Comparison of ENCODE assay signal across 1 cellular context in genomic region chr6:44074383-44075136, GRCh38.
TF ChIP-seq lines count a peak whose summit lies in the region.

No MANE protein-coding gene starts in this region.

TF ChIP-seq in HepG2, 621 proteins besides CTCF, POLR2A, EP300 and RAD21 (continued from another document and continues in another):
- TF ChIP-seq THAP8 (CRISPR knock-in tag; IDR thresholded peaks at IDR 0.05; ENCODE audit: borderline replicate concordance): no peak
- peak; percentile 64; the same call in 1 of the 2 replicates for TF ChIP-seq MZF1 (CRISPR knock-in tag; IDR thresholded peaks at IDR 0.05; ENCODE audit: borderline replicate concordance)
- 0 out of 2 replicates have a peak, but pooled peaks have one; percentile 46 for TF ChIP-seq ZNF335 (CRISPR knock-in tag; IDR thresholded peaks at IDR 0.05)
- TF ChIP-seq AFF4 (CRISPR knock-in tag; IDR thresholded peaks at IDR 0.05): 0 out of 2 replicates have a peak, but pooled peaks have one; percentile 64
- TF ChIP-seq ZNF569 (CRISPR knock-in tag; IDR thresholded peaks at IDR 0.05; ENCODE audit: borderline replicate concordance): no peak; the same call in 1 of the 2 replicates
- no peak for TF ChIP-seq PLRG1 (conservative IDR thresholded peaks at IDR 0.05)
- TF ChIP-seq ZNF468 (CRISPR knock-in tag; IDR thresholded peaks at IDR 0.05): no peak
- TF ChIP-seq ZC3H4 (CRISPR knock-in tag; IDR thresholded peaks at IDR 0.05; ENCODE audit: borderline replicate concordance): no peak; the same call in 1 of the 2 replicates
- peak; percentile 20; the same call in 1 of the 2 replicates for TF ChIP-seq ZBTB38 (CRISPR knock-in tag; IDR thresholded peaks at IDR 0.05)
- TF ChIP-seq ZNF772 (CRISPR knock-in tag; IDR thresholded peaks at IDR 0.05): peak; percentile 72; the same call in 1 of the 2 replicates
- TF ChIP-seq ZHX1 (CRISPR knock-in tag; IDR thresholded peaks at IDR 0.05; ENCODE audit: low read depth): 0 out of 2 replicates have a peak, but pooled peaks have one; percentile 19
- peak; percentile 80 for TF ChIP-seq RARA (CRISPR knock-in tag; IDR thresholded peaks at IDR 0.05)
- TF ChIP-seq MED1 (CRISPR knock-in tag; IDR thresholded peaks at IDR 0.05): peak; percentile 90
- peak; percentile 69; the same call in 1 of the 2 replicates for TF ChIP-seq RFXANK (CRISPR knock-in tag; IDR thresholded peaks at IDR 0.05)
- no peak for TF ChIP-seq MAFF (IDR thresholded peaks at IDR 0.05; ENCODE audit: low read depth, low read length)
- TF ChIP-seq ZC3H13 (CRISPR knock-in tag; IDR thresholded peaks at IDR 0.05): peak; percentile 81
- peak; percentile 30; the same call in 1 of the 2 replicates for TF ChIP-seq ATF3 (CRISPR knock-in tag; IDR thresholded peaks at IDR 0.05)
- TF ChIP-seq MAFK (conservative IDR thresholded peaks at IDR 0.05 in 1 of 2, IDR thresholded peaks at IDR 0.05 in 1 of 2; ENCODE audit: low read length in 2 of 2): no peak
- TF ChIP-seq HCFC1 (IDR thresholded peaks at IDR 0.05; ENCODE audit: low read depth, low read length): no peak
- no peak for TF ChIP-seq RELA (CRISPR knock-in tag; IDR thresholded peaks at IDR 0.05)
- TF ChIP-seq ZNF790 (CRISPR knock-in tag; IDR thresholded peaks at IDR 0.05; ENCODE audit: borderline replicate concordance): peak; percentile 76; the same call in 1 of the 2 replicates
- TF ChIP-seq MAZ (IDR thresholded peaks at IDR 0.05; ENCODE audit: borderline replicate concordance, low read depth, low read length): peak; percentile 48; the same call in 1 of the 2 replicates
- TF ChIP-seq MAZ (CRISPR knock-in tag; IDR thresholded peaks at IDR 0.05; ENCODE audit: low read depth): peak; percentile 24; the same call in 1 of the 2 replicates
- 0 out of 2 replicates have a peak, but pooled peaks have one; percentile 62 for TF ChIP-seq GTF3A (CRISPR knock-in tag; conservative IDR thresholded peaks at IDR 0.05)
- TF ChIP-seq ZNF446 (CRISPR knock-in tag; IDR thresholded peaks at IDR 0.05): peak; percentile 75; the same call in 1 of the 2 replicates
- no peak; the same call in 1 of the 2 replicates for TF ChIP-seq ZNF136 (CRISPR knock-in tag; IDR thresholded peaks at IDR 0.05; ENCODE audit: low read depth)
- TF ChIP-seq HNF4A (CRISPR knock-in tag; IDR thresholded peaks at IDR 0.05): 0 out of 2 replicates have a peak, but pooled peaks have one; percentile 11
- peak; percentile 84; the same call in 1 of the 2 replicates for TF ChIP-seq ZNF614 (CRISPR knock-in tag; IDR thresholded peaks at IDR 0.05; ENCODE audit: borderline replicate concordance)
- peak; percentile 45; the same call in 1 of the 2 replicates for TF ChIP-seq SIX1 (CRISPR knock-in tag; IDR thresholded peaks at IDR 0.05; ENCODE audit: borderline replicate concordance)
- peak; percentile 81; the same call in 1 of the 2 replicates for TF ChIP-seq ZNF670 (CRISPR knock-in tag; IDR thresholded peaks at IDR 0.05; ENCODE audit: borderline replicate concordance)
- no peak for TF ChIP-seq NCOA1 (CRISPR knock-in tag; IDR thresholded peaks at IDR 0.05)
- 0 out of 2 replicates have a peak, but pooled peaks have one; percentile 61 for TF ChIP-seq BCL6 (CRISPR knock-in tag; IDR thresholded peaks at IDR 0.05)
- TF ChIP-seq SKIL (CRISPR knock-in tag; IDR thresholded peaks at IDR 0.05; ENCODE audit: borderline replicate concordance): peak; percentile 36; the same call in 1 of the 2 replicates
- TF ChIP-seq ZBTB20 (CRISPR knock-in tag; IDR thresholded peaks at IDR 0.05; ENCODE audit: borderline replicate concordance, low read depth): 0 out of 2 replicates have a peak, but pooled peaks have one; percentile 5
- 0 out of 2 replicates have a peak, but pooled peaks have one; percentile 88 for TF ChIP-seq FIP1L1 (IDR thresholded peaks at IDR 0.05; ENCODE audit: borderline replicate concordance, insufficient read depth, low read depth, low read length)
- peak; percentile 75 for TF ChIP-seq ZNF574 (CRISPR knock-in tag; IDR thresholded peaks at IDR 0.05)
- TF ChIP-seq ZNF761 (CRISPR knock-in tag; conservative IDR thresholded peaks at IDR 0.05): peak; percentile 74; the same call in 1 of the 2 replicates
- no peak for TF ChIP-seq SMARCE1 (IDR thresholded peaks at IDR 0.05; ENCODE audit: borderline replicate concordance)
- TF ChIP-seq HNRNPUL1 (IDR thresholded peaks at IDR 0.05; ENCODE audit: low read depth, low read length): no peak
- no peak; the same call in 1 of the 2 replicates for TF ChIP-seq KDM5B (CRISPR knock-in tag; IDR thresholded peaks at IDR 0.05; ENCODE audit: borderline replicate concordance)
- TF ChIP-seq ZNF770 (CRISPR knock-in tag; IDR thresholded peaks at IDR 0.05): no peak
- TF ChIP-seq ZZZ3 (CRISPR knock-in tag; IDR thresholded peaks at IDR 0.05; ENCODE audit: borderline replicate concordance): 0 out of 2 replicates have a peak, but pooled peaks have one; percentile 24
- TF ChIP-seq ZNF292 (CRISPR knock-in tag; IDR thresholded peaks at IDR 0.05; ENCODE audit: borderline replicate concordance, low read depth): peak; percentile 72
- no peak; the same call in 1 of the 2 replicates for TF ChIP-seq ZNF276 (CRISPR knock-in tag; IDR thresholded peaks at IDR 0.05; ENCODE audit: low read depth)
- TF ChIP-seq ZNF207 (IDR thresholded peaks at IDR 0.05; ENCODE audit: borderline replicate concordance): no peak
- peak; percentile 84; the same call in 1 of the 2 replicates for TF ChIP-seq PAX8 (CRISPR knock-in tag; IDR thresholded peaks at IDR 0.05; ENCODE audit: borderline replicate concordance)
- no peak; the same call in 1 of the 2 replicates for TF ChIP-seq ZNF44 (CRISPR knock-in tag; IDR thresholded peaks at IDR 0.05)
